In the genomic region with DNA sequence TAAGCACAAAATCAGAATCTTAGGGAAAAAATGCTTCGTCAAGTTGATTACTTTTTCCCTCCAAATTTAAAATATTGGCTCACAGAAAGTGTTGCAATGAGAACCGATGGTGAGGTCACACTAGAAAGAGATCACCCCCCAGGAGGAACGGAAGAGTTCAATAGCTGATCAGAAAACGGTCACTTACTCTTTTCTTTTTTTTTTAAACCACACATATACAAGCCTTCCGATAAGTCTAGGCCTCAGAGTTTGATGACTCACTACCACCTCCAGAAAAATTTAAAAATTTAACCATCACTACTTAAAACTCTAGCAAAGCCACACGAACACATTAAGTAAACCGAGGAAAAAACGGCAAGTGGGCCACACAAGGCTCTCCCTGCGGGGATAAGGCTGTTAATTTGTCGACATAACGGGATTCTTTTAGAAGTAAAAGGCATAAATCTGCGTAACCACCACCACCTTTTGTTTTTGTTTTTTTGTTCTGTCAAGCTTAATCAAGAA, we compare ENCODE assay signal across 1 cellular context.
TF ChIP-seq lines count a peak whose summit lies in the region.

No MANE protein-coding gene starts in this region.

TF ChIP-seq in GM23338, 12 proteins besides CTCF, POLR2A, EP300 and RAD21 (continued from another document):
- TF ChIP-seq, protein P1, sequence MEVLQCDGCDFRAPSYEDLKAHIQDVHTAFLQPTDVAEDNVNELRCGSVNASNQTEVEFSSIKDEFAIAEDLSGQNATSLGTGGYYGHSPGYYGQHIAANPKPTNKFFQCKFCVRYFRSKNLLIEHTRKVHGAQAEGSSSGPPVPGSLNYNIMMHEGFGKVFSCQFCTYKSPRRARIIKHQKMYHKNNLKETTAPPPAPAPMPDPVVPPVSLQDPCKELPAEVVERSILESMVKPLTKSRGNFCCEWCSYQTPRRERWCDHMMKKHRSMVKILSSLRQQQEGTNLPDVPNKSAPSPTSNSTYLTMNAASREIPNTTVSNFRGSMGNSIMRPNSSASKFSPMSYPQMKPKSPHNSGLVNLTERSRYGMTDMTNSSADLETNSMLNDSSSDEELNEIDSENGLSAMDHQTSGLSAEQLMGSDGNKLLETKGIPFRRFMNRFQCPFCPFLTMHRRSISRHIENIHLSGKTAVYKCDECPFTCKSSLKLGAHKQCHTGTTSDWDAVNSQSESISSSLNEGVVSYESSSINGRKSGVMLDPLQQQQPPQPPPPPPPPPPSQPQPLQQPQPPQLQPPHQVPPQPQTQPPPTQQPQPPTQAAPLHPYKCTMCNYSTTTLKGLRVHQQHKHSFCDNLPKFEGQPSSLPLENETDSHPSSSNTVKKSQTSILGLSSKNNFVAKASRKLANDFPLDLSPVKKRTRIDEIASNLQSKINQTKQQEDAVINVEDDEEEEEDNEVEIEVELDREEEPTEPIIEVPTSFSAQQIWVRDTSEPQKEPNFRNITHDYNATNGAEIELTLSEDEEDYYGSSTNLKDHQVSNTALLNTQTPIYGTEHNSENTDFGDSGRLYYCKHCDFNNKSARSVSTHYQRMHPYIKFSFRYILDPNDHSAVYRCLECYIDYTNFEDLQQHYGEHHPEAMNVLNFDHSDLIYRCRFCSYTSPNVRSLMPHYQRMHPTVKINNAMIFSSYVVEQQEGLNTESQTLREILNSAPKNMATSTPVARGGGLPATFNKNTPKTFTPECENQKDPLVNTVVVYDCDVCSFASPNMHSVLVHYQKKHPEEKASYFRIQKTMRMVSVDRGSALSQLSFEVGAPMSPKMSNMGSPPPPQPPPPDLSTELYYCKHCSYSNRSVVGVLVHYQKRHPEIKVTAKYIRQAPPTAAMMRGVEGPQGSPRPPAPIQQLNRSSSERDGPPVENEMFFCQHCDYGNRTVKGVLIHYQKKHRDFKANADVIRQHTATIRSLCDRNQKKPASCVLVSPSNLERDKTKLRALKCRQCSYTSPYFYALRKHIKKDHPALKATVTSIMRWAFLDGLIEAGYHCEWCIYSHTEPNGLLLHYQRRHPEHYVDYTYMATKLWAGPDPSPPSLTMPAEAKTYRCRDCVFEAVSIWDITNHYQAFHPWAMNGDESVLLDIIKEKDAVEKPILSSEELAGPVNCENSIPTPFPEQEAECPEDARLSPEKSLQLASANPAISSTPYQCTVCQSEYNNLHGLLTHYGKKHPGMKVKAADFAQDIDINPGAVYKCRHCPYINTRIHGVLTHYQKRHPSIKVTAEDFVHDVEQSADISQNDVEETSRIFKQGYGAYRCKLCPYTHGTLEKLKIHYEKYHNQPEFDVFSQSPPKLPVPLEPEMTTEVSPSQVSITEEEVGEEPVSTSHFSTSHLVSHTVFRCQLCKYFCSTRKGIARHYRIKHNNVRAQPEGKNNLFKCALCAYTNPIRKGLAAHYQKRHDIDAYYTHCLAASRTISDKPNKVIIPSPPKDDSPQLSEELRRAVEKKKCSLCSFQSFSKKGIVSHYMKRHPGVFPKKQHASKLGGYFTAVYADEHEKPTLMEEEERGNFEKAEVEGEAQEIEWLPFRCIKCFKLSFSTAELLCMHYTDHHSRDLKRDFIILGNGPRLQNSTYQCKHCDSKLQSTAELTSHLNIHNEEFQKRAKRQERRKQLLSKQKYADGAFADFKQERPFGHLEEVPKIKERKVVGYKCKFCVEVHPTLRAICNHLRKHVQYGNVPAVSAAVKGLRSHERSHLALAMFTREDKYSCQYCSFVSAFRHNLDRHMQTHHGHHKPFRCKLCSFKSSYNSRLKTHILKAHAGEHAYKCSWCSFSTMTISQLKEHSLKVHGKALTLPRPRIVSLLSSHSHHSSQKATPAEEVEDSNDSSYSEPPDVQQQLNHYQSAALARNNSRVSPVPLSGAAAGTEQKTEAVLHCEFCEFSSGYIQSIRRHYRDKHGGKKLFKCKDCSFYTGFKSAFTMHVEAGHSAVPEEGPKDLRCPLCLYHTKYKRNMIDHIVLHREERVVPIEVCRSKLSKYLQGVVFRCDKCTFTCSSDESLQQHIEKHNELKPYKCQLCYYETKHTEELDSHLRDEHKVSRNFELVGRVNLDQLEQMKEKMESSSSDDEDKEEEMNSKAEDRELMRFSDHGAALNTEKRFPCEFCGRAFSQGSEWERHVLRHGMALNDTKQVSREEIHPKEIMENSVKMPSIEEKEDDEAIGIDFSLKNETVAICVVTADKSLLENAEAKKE (CRISPR knock-in tag; IDR thresholded peaks at IDR 0.05): no peak
- no peak for TF ChIP-seq JUNB (IDR thresholded peaks at IDR 0.05; ENCODE audit: unreplicated experiment)
- TF ChIP-seq, protein P2, sequence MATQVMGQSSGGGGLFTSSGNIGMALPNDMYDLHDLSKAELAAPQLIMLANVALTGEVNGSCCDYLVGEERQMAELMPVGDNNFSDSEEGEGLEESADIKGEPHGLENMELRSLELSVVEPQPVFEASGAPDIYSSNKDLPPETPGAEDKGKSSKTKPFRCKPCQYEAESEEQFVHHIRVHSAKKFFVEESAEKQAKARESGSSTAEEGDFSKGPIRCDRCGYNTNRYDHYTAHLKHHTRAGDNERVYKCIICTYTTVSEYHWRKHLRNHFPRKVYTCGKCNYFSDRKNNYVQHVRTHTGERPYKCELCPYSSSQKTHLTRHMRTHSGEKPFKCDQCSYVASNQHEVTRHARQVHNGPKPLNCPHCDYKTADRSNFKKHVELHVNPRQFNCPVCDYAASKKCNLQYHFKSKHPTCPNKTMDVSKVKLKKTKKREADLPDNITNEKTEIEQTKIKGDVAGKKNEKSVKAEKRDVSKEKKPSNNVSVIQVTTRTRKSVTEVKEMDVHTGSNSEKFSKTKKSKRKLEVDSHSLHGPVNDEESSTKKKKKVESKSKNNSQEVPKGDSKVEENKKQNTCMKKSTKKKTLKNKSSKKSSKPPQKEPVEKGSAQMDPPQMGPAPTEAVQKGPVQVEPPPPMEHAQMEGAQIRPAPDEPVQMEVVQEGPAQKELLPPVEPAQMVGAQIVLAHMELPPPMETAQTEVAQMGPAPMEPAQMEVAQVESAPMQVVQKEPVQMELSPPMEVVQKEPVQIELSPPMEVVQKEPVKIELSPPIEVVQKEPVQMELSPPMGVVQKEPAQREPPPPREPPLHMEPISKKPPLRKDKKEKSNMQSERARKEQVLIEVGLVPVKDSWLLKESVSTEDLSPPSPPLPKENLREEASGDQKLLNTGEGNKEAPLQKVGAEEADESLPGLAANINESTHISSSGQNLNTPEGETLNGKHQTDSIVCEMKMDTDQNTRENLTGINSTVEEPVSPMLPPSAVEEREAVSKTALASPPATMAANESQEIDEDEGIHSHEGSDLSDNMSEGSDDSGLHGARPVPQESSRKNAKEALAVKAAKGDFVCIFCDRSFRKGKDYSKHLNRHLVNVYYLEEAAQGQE (IDR thresholded peaks at IDR 0.05; ENCODE audit: unreplicated experiment): no peak
